ENCODE assay signal across 28 cellular contexts in the genomic region with DNA sequence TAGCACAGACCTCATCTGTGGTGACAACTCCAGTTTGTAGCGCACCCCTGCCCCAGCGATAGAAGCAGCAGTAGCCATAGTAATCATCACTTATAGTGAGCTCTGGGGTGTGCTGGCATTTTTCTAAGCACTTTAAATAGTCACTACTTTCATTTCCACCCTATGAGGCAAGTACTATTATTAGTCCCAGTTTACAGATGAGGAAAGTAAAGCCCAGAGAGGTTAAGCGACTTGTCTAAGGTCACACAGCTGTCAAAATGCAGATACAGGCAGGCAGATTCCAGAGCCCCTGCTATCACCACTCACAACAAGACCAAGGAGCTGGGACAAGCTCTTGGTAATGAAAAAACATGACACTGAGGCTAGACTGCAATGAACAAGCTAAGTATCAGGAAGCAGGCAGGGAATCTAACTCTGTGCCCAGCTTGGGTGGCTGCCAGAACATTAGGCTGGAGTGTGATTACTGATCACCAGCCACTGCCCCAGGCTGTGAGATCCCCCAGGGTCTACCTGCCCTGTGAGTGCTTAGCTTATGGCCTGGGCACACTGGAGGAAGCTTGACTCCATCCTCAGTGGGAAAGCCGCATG.
DNase-seq lines count a peak whose midpoint lies in the region; ATAC-seq and TF ChIP-seq lines count a peak whose summit lies in the region.
"Had no signal": no experiment of that assay in that cellular context is flagged by ENCODE, and none has a peak within 500 bp of the region (broad histone marks: within the 10 kb centered on the region; RNA-seq: fewer than 3 reads in every experiment).

No MANE protein-coding gene starts in this region.

- peak overlapping the region; percentile 76 for H3K18ac ChIP-seq in neuronal stem cell (ENCODE audit: low read length)

- DNase-seq in heart right ventricle (no peak), heart left ventricle (no peak), chondrocyte (ENCODE audit: low spot score) (no peak), neuronal stem cell (ENCODE audit: low spot score) (no peak), type B pancreatic cell (ENCODE audit: extremely low spot score, unreplicated experiment) (no peak), 8988T (no peak), DMS79 treated with DMSO at 0.1 percent for 48 hours (lab: John Stamatoyannopoulos, UW) (no peak)
- DNase-seq: activated B cell treated with CpG ODN at 0.5 μM for 24 hours; activated CD4-positive, alpha-beta memory T cell treated with anti-CD3 and anti-CD28 coated beads for 36 hours; activated gamma-delta T cell; activated naive CD8-positive, alpha-beta T cell treated with anti-CD3 and anti-CD28 coated beads, Interleukin-2, amount 50 U/mL, for 24 hours; colonic mucosa; COR-L47; KBM-7; mesendoderm; naive thymus-derived CD8-positive, alpha-beta T cell; NCI-H146; NCI-H2171; NCI-H526 treated with DMSO at 0.1 percent for 48 hours; stimulated activated CD4-positive, alpha-beta T cell treated with anti-CD3 and anti-CD28 coated beads, Interleukin-2, amount 100 ng/mL, for 48 hours; stimulated activated naive B cell treated with anti-CD40 and anti-IgM and Interleukin-4, amounts not matched to agents 10 μg/mL and 1 μg/mL and 100 μg/mL, for 72 hours; T1000; testis had no signal

- H3K27me3 ChIP-seq in heart right ventricle, result peaks cover 0 to 24% (median 8%) of the 10 kb centered on the region in 7 donors
- H3K27me3 ChIP-seq in heart left ventricle, result peaks cover 0 to 4% (median 0%) of the 10 kb centered on the region in 9 donors
- H3K27me3 ChIP-seq in neuronal stem cell (ENCODE audit: control insufficient read depth in 3 of 3, insufficient read depth in 3 of 3, low read depth in 1 of 3, low read length in 3 of 3), result no peaks in the 10 kb centered on the region
- H3K27me3 ChIP-seq: colonic mucosa, testis had no signal

- no peak overlapping the region for H4K91ac ChIP-seq in neuronal stem cell (ENCODE audit: low read depth, low read length, poor library complexity)

- H3K79me1 ChIP-seq in neuronal stem cell (ENCODE audit: low read depth, low read length), result no peaks in the 10 kb centered on the region

- H3K14ac ChIP-seq in neuronal stem cell (ENCODE audit: low read length), result no peak overlapping the region

- H3K4me2 ChIP-seq in neuronal stem cell (ENCODE audit: insufficient read depth, low read length, poor library complexity, severe bottlenecking), result no peak overlapping the region

- H3K4me1 ChIP-seq in heart right ventricle, result peaks cover 0 to 32% (median 12%) of the 10 kb centered on the region in 9 donors
- H3K4me1 ChIP-seq in heart left ventricle, result peaks cover 0 to 29% (median 2%) of the 10 kb centered on the region in 12 donors
- H3K4me1 ChIP-seq in neuronal stem cell (ENCODE audit: control insufficient read depth in 2 of 2, insufficient read depth in 1 of 2, low read depth in 1 of 2, low read length in 2 of 2), result peaks cover 18 to 57% of the 10 kb centered on the region in 2 donors
- H3K4me1 ChIP-seq: colonic mucosa, prostate gland had no signal

- H3K36me3 ChIP-seq in heart right ventricle (no peaks in the 10 kb centered on the region), heart left ventricle (no peaks in the 10 kb centered on the region), neuronal stem cell (replicated peaks in 1 of 2; ENCODE audit: control insufficient read depth in 2 of 2, insufficient read depth in 2 of 2, low read length in 2 of 2) (no peaks in the 10 kb centered on the region)
- H3K36me3 ChIP-seq: colonic mucosa, prostate gland had no signal

- H3K27ac Mint-ChIP-seq in chondrocyte (ENCODE audit: unreplicated experiment) (peak overlapping the region; percentile 81), type B pancreatic cell (no peak overlapping the region)
- H3K27ac Mint-ChIP-seq: activated B cell treated with CpG ODN at 0.5 μM for 24 hours; activated CD4-positive, alpha-beta memory T cell treated with anti-CD3 and anti-CD28 coated beads for 36 hours; activated naive CD8-positive, alpha-beta T cell treated with anti-CD3 and anti-CD28 coated beads, Interleukin-2, amount 50 U/mL, for 24 hours; B cell; naive thymus-derived CD8-positive, alpha-beta T cell; stimulated activated naive B cell treated with anti-CD40 and anti-IgM and Interleukin-4, amounts not matched to agents 10 μg/mL and 1 μg/mL and 100 μg/mL, for 72 hours had no signal

- no peak overlapping the region for H3K4ac ChIP-seq in neuronal stem cell (ENCODE audit: low read length)

- H3K23ac ChIP-seq in neuronal stem cell (ENCODE audit: low read depth, low read length, poor library complexity), result no peak overlapping the region

- H2AK5ac ChIP-seq in neuronal stem cell (ENCODE audit: low read depth, low read length), result no peak overlapping the region

- H3K36me3 Mint-ChIP-seq in chondrocyte (ENCODE audit: low read depth), result peaks cover 1% of the 10 kb centered on the region
- H3K36me3 Mint-ChIP-seq in type B pancreatic cell, result no peaks in the 10 kb centered on the region
- H3K36me3 Mint-ChIP-seq: activated CD4-positive, alpha-beta memory T cell treated with anti-CD3 and anti-CD28 coated beads for 36 hours; naive thymus-derived CD8-positive, alpha-beta T cell; stimulated activated naive B cell treated with anti-CD40 and anti-IgM and Interleukin-4, amounts not matched to agents 10 μg/mL and 1 μg/mL and 100 μg/mL, for 72 hours had no signal

- H2BK5ac ChIP-seq in neuronal stem cell (ENCODE audit: low read length), result no peak overlapping the region

- H2AFZ ChIP-seq in neuronal stem cell (ENCODE audit: low read length), result no peak overlapping the region

- H3K4me3 ChIP-seq in heart right ventricle (no peak overlapping the region), heart left ventricle (no peak overlapping the region), neuronal stem cell (ENCODE audit: low read length in 2 of 2) (no peak overlapping the region)
- H3K4me3 ChIP-seq: colonic mucosa, prostate gland, skin epidermis, testis had no signal

- no peak for ATAC-seq in heart right ventricle
- no peak for ATAC-seq in heart left ventricle
- no peak for ATAC-seq in GM19395 (IDR thresholded peaks at IDR 0.05; ENCODE audit: unreplicated experiment)
- ATAC-seq: activated naive CD8-positive, alpha-beta T cell treated with anti-CD3 and anti-CD28 coated beads, Interleukin-2, amount 50 U/mL, for 24 hours; HCT116; naive thymus-derived CD8-positive, alpha-beta T cell; stimulated activated naive B cell treated with anti-CD40 and anti-IgM and Interleukin-4, amounts not matched to agents 10 μg/mL and 1 μg/mL and 100 μg/mL, for 72 hours had no signal

- intact Hi-C loops in heart right ventricle (cut with DNase I) (loop anchor here in 1 of 10 donors (10.0 kb wide), 1 partner anchor 274 kb away; no protein-coding TSS in a partner anchor), heart left ventricle (cut with DNase I) (no loop called here)

- H3K27me3 Mint-ChIP-seq in chondrocyte (ENCODE audit: low read depth) (no peaks in the 10 kb centered on the region), type B pancreatic cell (peaks cover 9% of the 10 kb centered on the region)

- peaks cover 2% of the 10 kb centered on the region for H3K9me3 Mint-ChIP-seq in chondrocyte (ENCODE audit: low read depth)
- no peaks in the 10 kb centered on the region for H3K9me3 Mint-ChIP-seq in type B pancreatic cell
- H3K9me3 Mint-ChIP-seq: activated B cell treated with CpG ODN at 0.5 μM for 24 hours; activated CD4-positive, alpha-beta memory T cell treated with anti-CD3 and anti-CD28 coated beads for 36 hours; activated naive CD8-positive, alpha-beta T cell treated with anti-CD3 and anti-CD28 coated beads, Interleukin-2, amount 50 U/mL, for 24 hours; naive thymus-derived CD8-positive, alpha-beta T cell had no signal

- H2BK12ac ChIP-seq in neuronal stem cell (ENCODE audit: low read length), result no peak overlapping the region

- WGBS in heart right ventricle, 2 donors, result 69 to 80% methylated on average over 4 of the region's 4 CpGs
- WGBS in heart left ventricle, 4 donors, result 72 to 91% (median 77%) methylated on average over 4 of the region's 4 CpGs
- WGBS in neuronal stem cell (ENCODE audit: extremely low coverage in 2 of 2, insufficient read length in 2 of 2, insufficient replicate concordance in 1 of 2), 2 donors, result no CpG with 5 or more reads among the region's 4 CpGs

- H2BK15ac ChIP-seq in neuronal stem cell (ENCODE audit: low read length), result no peak overlapping the region

- TF ChIP-seq CTCF in heart right ventricle (IDR thresholded peaks at IDR 0.05) (no peak), heart left ventricle (IDR thresholded peaks at IDR 0.05) (no peak), chondrocyte (IDR thresholded peaks at IDR 0.05) (no peak), type B pancreatic cell (conservative IDR thresholded peaks at IDR 0.05) (no peak)

- H3K9me3 ChIP-seq in heart right ventricle (peaks cover 0 to 5% (median 0%) of the 10 kb centered on the region in 11 donors), heart left ventricle (no peaks in the 10 kb centered on the region), neuronal stem cell (replicated peaks in 1 of 2; ENCODE audit: control insufficient read depth in 2 of 2, insufficient read depth in 1 of 2, low read depth in 1 of 2, low read length in 2 of 2) (no peaks in the 10 kb centered on the region)
- H3K9me3 ChIP-seq: colonic mucosa, prostate gland, testis had no signal

- TF ChIP-seq POLR2A in heart left ventricle (IDR thresholded peaks at IDR 0.05), result no peak

- no peak overlapping the region for H3K9ac ChIP-seq in neuronal stem cell (ENCODE audit: low read depth, low read length, poor library complexity)

- no peak overlapping the region for H4K8ac ChIP-seq in neuronal stem cell (ENCODE audit: low read depth, low read length)

- H3K4me1 Mint-ChIP-seq in chondrocyte (ENCODE audit: low read depth) (peaks cover 77% of the 10 kb centered on the region), type B pancreatic cell (ENCODE audit: unreplicated experiment) (peaks cover 27% of the 10 kb centered on the region)
- H3K4me1 Mint-ChIP-seq: activated B cell treated with CpG ODN at 0.5 μM for 24 hours; activated naive CD8-positive, alpha-beta T cell treated with anti-CD3 and anti-CD28 coated beads, Interleukin-2, amount 50 U/mL, for 24 hours; B cell; naive thymus-derived CD8-positive, alpha-beta T cell; stimulated activated naive B cell treated with anti-CD40 and anti-IgM and Interleukin-4, amounts not matched to agents 10 μg/mL and 1 μg/mL and 100 μg/mL, for 72 hours had no signal

- H3K27ac ChIP-seq in heart right ventricle (peak overlapping the region in 6 of 10 donors; percentile 35 to 80 (median 61)), heart left ventricle (peak overlapping the region in 2 of 12 donors; percentile 63 to 72), neuronal stem cell (replicated peaks; ENCODE audit: low read length) (no peak overlapping the region)
- H3K27ac ChIP-seq: colonic mucosa, prostate gland, skin epidermis, testis had no signal

- no peak overlapping the region for H2BK120ac ChIP-seq in neuronal stem cell (ENCODE audit: low read depth, low read length)

- H3K4me3 Mint-ChIP-seq in chondrocyte (ENCODE audit: unreplicated experiment) (no peak overlapping the region), type B pancreatic cell (no peak overlapping the region)
- H3K4me3 Mint-ChIP-seq: activated B cell treated with CpG ODN at 0.5 μM for 24 hours; activated CD4-positive, alpha-beta memory T cell treated with anti-CD3 and anti-CD28 coated beads for 36 hours; activated naive CD8-positive, alpha-beta T cell treated with anti-CD3 and anti-CD28 coated beads, Interleukin-2, amount 50 U/mL, for 24 hours; B cell; naive thymus-derived CD8-positive, alpha-beta T cell; stimulated activated naive B cell treated with anti-CD40 and anti-IgM and Interleukin-4, amounts not matched to agents 10 μg/mL and 1 μg/mL and 100 μg/mL, for 72 hours had no signal
